Comparison of ENCODE assay signal across 7 cellular contexts in the genomic region with DNA sequence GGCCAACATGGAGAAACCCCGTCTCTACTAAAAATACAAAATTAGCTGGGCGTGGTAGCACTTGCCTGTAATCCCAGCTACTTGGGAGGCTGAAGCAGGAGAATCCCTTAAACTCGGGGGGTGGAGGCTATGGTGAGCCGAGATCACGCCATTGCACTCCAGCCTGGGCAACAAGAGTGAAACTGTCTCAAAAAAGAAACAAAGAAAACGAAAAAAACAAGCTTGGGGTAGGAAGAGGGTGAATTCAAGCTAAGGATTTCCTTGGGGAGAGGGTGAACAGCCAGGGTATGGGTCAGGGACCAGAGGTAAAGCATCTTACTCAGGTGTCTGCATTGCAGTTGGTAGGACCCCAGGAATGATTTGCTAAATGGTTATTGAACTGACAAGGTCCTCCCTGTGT. TPM values are rescaled to one million over a fixed set of nuclear protein-coding genes. Genes with fewer than 3 reads are reported as not detected.
"Had no signal": no experiment of that assay in that cellular context is flagged by ENCODE, and none has a peak within 500 bp of the region (broad histone marks: within the 10 kb centered on the region; RNA-seq: fewer than 3 reads in every experiment).

No MANE protein-coding gene starts in this region.

RNA-seq across cellular contexts. Expression of a gene that starts 21.5 kb away (rescaled TPM):
- total RNA-seq: H4 had no signal

RNA-seq across cellular contexts. Expression of a gene that starts 35.5 kb away (rescaled TPM):
- total RNA-seq: GM23248, GM23338, H1, H4, H7, H9, HFFc6 had no signal
- polyA plus RNA-seq: GM23248, GM23338 had no signal
